In the genomic region with DNA sequence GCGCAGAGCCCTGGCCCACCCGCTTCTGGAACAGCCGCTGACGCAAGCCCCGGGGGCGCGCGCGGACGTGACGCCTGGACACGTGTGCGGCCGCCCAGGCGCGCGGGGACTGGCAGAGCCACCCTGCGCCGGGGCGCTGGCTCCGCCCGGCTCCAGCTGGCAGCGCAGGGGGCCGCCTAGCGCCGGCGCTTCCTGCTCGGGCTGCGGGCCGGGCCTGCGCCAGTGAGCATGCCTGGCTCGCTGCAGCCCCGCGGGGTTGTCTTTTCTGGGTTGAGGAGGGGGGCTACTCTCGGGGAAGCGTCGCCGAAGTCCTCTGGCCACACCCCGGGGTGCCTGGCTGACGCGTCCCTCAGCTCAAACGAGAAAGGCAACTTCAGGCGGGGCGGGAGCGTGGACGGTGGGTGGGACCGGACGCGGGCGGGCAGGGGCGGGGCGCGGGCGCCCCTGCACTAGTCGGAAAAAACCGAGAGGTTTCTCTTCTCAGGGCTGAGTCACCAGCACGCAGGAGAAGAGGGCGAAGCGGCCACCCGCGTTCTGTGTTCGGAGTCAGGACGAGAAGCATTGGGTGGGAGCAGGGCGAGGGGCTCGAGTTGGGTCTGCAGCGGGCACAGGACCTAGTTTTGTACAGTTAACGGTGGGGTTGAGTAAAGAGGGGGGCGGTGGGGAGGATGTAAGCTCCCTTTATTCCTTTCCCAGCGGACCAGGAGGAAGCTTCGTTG, we compare ENCODE assay signal across 8 cellular contexts. TPM values are rescaled to one million over a fixed set of nuclear protein-coding genes. Genes with fewer than 3 reads are reported as not detected.
DNase-seq lines count a peak whose midpoint lies in the region; TF ChIP-seq lines count a peak whose summit lies in the region.

A gene with protein sequence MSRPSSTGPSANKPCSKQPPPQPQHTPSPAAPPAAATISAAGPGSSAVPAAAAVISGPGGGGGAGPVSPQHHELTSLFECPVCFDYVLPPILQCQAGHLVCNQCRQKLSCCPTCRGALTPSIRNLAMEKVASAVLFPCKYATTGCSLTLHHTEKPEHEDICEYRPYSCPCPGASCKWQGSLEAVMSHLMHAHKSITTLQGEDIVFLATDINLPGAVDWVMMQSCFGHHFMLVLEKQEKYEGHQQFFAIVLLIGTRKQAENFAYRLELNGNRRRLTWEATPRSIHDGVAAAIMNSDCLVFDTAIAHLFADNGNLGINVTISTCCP (minus strand): TSS at position 48 of the 719 bp plus-strand sequence. CDS start 320 bp downstream, outside the sequence.

- H3F3A ChIP-seq in MM.1S (ENCODE audit: insufficient read depth, low read length) = peaks cover 42% of the 10 kb centered on the region

- peak within 1 kb of the TSS in 2 of 3 experiments; percentile 81 to 94; a peak in 2 of 7 replicates for H3K27ac Mint-ChIP-seq in H9

- H3K79me2 ChIP-seq in H9 (ENCODE audit: insufficient read depth, low read length) = 0 out of 2 replicates have a peak, but pooled peaks cover 4% of the 10 kb centered on the region
- peaks cover 55% of the 10 kb centered on the region for H3K79me2 ChIP-seq in MM.1S (ENCODE audit: low read length)

- H4K20me1 ChIP-seq in H9 (ENCODE audit: control insufficient read depth, insufficient read depth, insufficient read length) (no peaks in the 10 kb centered on the region), MM.1S (ENCODE audit: insufficient read depth, low read length) (peaks cover 10% of the 10 kb centered on the region)

- no peak within 1 kb of the TSS for H3K27ac ChIP-seq in H9 (ENCODE audit: insufficient read length, low read depth, low read length)
- peak within 1 kb of the TSS; percentile 99 for H3K27ac ChIP-seq in MM.1S (ENCODE audit: low read length)
- peak within 1 kb of the TSS; percentile 93 for H3K27ac ChIP-seq in SJSA1
- peak within 1 kb of the TSS; percentile 96 for H3K27ac ChIP-seq in neutrophil

- H2AFZ ChIP-seq in H9 (ENCODE audit: low read length) (no peak within 1 kb of the TSS), MM.1S (ENCODE audit: low read length) (peak within 1 kb of the TSS; percentile 53)

- peaks cover 0 to under 1% (median 0%) of the 10 kb centered on the region in 3 experiments; a peak in 3 of 7 replicates for H3K36me3 Mint-ChIP-seq in H9 (ENCODE audit: insufficient read depth in 1 of 3, low read depth in 3 of 3)

- H4K5ac ChIP-seq in H9 (ENCODE audit: insufficient read length, low read depth, low read length) = no peak within 1 kb of the TSS

- no peak within 1 kb of the TSS for H2BK12ac ChIP-seq in H9 (ENCODE audit: insufficient read length, low read depth, low read length)

- H3K4me3 ChIP-seq in MM.1S (ENCODE audit: low read length) (peak within 1 kb of the TSS; percentile 95), SJSA1 (peak within 1 kb of the TSS; percentile 99), neutrophil (ENCODE audit: low read depth in 1 of 2, low read length in 1 of 2) (peak within 1 kb of the TSS; percentile 75 to 85)

- H3K14ac ChIP-seq in H9 (ENCODE audit: insufficient read depth, low read length) = peak within 1 kb of the TSS; percentile 72

- no peaks in the 10 kb centered on the region for H3K27me3 ChIP-seq in H9 (ENCODE audit: insufficient read depth, low read length)
- H3K27me3 ChIP-seq in MM.1S (replicated peaks; ENCODE audit: insufficient read depth, low read length) = no peaks in the 10 kb centered on the region
- no peaks in the 10 kb centered on the region for H3K27me3 ChIP-seq in SJSA1 (replicated peaks)
- H3K27me3 ChIP-seq in neutrophil = no peaks in the 10 kb centered on the region

- no peak within 1 kb of the TSS for H3K4ac ChIP-seq in H9 (ENCODE audit: low read depth, low read length)

- no peak within 1 kb of the TSS for H2AK5ac ChIP-seq in H9 (ENCODE audit: insufficient read length, low read length)

- no peak within 1 kb of the TSS for H4K91ac ChIP-seq in H9 (ENCODE audit: insufficient read length, low read depth, low read length)

- H3K27me3 Mint-ChIP-seq in H9 (ENCODE audit: low read depth) = peaks cover 28% of the 10 kb centered on the region

- H3K9me2 ChIP-seq in MM.1S (replicated peaks; ENCODE audit: insufficient read depth, low read length) = no peaks in the 10 kb centered on the region

- H3K4me1 ChIP-seq in H9 (ENCODE audit: insufficient read depth, low read length) (peaks cover 13% of the 10 kb centered on the region), MM.1S (ENCODE audit: low read length) (peaks cover 46% of the 10 kb centered on the region), SJSA1 (replicated peaks) (peaks cover 46% of the 10 kb centered on the region), neutrophil (ENCODE audit: control insufficient read depth in 1 of 2, insufficient read depth in 1 of 2, low read depth in 1 of 2, low read length in 1 of 2) (peaks cover 36 to 38% of the 10 kb centered on the region in 2 experiments)

- no CpG with 5 or more reads among the region's 70 CpGs for WGBS in H9 (ENCODE audit: extremely low coverage, insufficient read length, low lambda C conversion rate)

- peaks cover 11% of the 10 kb centered on the region for H3K23me2 ChIP-seq in H9 (ENCODE audit: insufficient read length, low read depth, low read length, poor library complexity, severe bottlenecking)

- DNase-seq in G401 (ENCODE audit: low spot score) (peak; percentile 89), H9 (peak; percentile 72), MM.1S (peak; percentile 96), SJSA1 (ENCODE audit: low read depth in 1 of 2, low spot score in 2 of 2) (peak; percentile 92 to 94), foreskin melanocyte (peak; percentile 92)
- DNase-seq in activated naive CD4-positive, alpha-beta T cell (lab: John Stamatoyannopoulos, UW) = peak; percentile 88 to 96 (median 92)

- no peak within 1 kb of the TSS for H4K8ac ChIP-seq in H9 (replicated peaks; ENCODE audit: insufficient read length, low read depth, low read length)

- peak within 1 kb of the TSS; percentile 86 to 92 for H3K4me3 Mint-ChIP-seq in H9

- H2BK15ac ChIP-seq in H9 (ENCODE audit: low read depth, low read length) = no peak within 1 kb of the TSS

- TF ChIP-seq CTCF in H9 (conservative IDR thresholded peaks at IDR 0.05) (no peak), MM.1S (IDR thresholded peaks at IDR 0.05; ENCODE audit: low read length) (no peak), neutrophil (IDR thresholded peaks at IDR 0.05) (no peak), subcutaneous adipose tissue (IDR thresholded peaks at IDR 0.05; ENCODE audit: low read depth) (no peak)

- no peaks in the 10 kb centered on the region for H3K9me3 ChIP-seq in H9 (ENCODE audit: control insufficient read depth, low read depth, low read length)
- H3K9me3 ChIP-seq in MM.1S (replicated peaks; ENCODE audit: insufficient read depth, low read length) = no peaks in the 10 kb centered on the region
- H3K9me3 ChIP-seq in SJSA1 (replicated peaks) = no peaks in the 10 kb centered on the region
- H3K9me3 ChIP-seq in neutrophil = no peaks in the 10 kb centered on the region

- H3T11ph ChIP-seq in H9 (ENCODE audit: low read length) = no peak within 1 kb of the TSS

- in situ Hi-C loops in G401 (cut with HindIII; ENCODE audit: low sequenced_read_pairs) = no loop called here

- no peaks in the 10 kb centered on the region for H3K36me3 ChIP-seq in MM.1S (replicated peaks; ENCODE audit: insufficient read depth, low read length)
- peaks cover 16% of the 10 kb centered on the region for H3K36me3 ChIP-seq in SJSA1
- H3K36me3 ChIP-seq in neutrophil = no peaks in the 10 kb centered on the region

- H3K9me3 Mint-ChIP-seq in H9 = no peaks in the 10 kb centered on the region; a peak in 1 of 5 replicates

- H3K18ac ChIP-seq in H9 (ENCODE audit: insufficient read length, low read depth, low read length) = peak within 1 kb of the TSS; percentile 30

- H3K79me1 ChIP-seq in H9 (ENCODE audit: insufficient read depth, low read depth, low read length, poor library complexity, severe bottlenecking) = no peaks in the 10 kb centered on the region

- H3K9ac ChIP-seq in H9 (ENCODE audit: extremely low read depth, insufficient read length, low read length) (peak within 1 kb of the TSS; percentile 63), MM.1S (ENCODE audit: low read length) (peak within 1 kb of the TSS; percentile 98)

- H2BK20ac ChIP-seq in H9 (ENCODE audit: low read depth, low read length, poor library complexity, severe bottlenecking) = no peak within 1 kb of the TSS

- no peak within 1 kb of the TSS for H3K56ac ChIP-seq in H9 (ENCODE audit: insufficient read length, low read depth, low read length)

- H2BK120ac ChIP-seq in H9 (ENCODE audit: low read depth, low read length, poor library complexity, severe bottlenecking) = no peak within 1 kb of the TSS

- H3K4me1 Mint-ChIP-seq in H9 = peaks cover 35 to 44% of the 10 kb centered on the region in 2 experiments

- no peak within 1 kb of the TSS for H3K23ac ChIP-seq in H9 (ENCODE audit: insufficient read length, low read depth, low read length)

- no peak within 1 kb of the TSS for H2BK5ac ChIP-seq in H9 (ENCODE audit: insufficient read length, low read length)

- H3K4me2 ChIP-seq in H9 (ENCODE audit: insufficient read depth, insufficient read length, low read length) = peak within 1 kb of the TSS; percentile 75
- H3K4me2 ChIP-seq in MM.1S (ENCODE audit: low read depth, low read length) = peak within 1 kb of the TSS; percentile 89

RNA-seq across cellular contexts. Expression of the gene that starts here (rescaled TPM):
- 20.7 and 36.6 TPM in 2 replicates for total RNA-seq in G401 (2014; rRNA removed; shearing (Covaris generic))
- total RNA-seq in H9 (2021) (17.4 and 18.6 TPM in 2 replicates), subcutaneous adipose tissue (10 to 100 TPM; 25.3 to 37.9 (median 28.0) TPM)
- 22.7 and 24.6 TPM in 2 replicates for total RNA-seq in SJSA1 (2014; rRNA removed; shearing (Covaris generic))
